In genomic region chrX:53682885-53683555, GRCh38 we compare ENCODE assay signal across 8 cellular contexts. TPM values are rescaled to one million over a fixed set of nuclear protein-coding genes. Genes with fewer than 3 reads are reported as not detected.
DNase-seq lines count a peak whose midpoint lies in the region; ATAC-seq and TF ChIP-seq lines count a peak whose summit lies in the region.

No MANE protein-coding gene starts in this region.

- no peaks in the 10 kb centered on the region for H3K9me2 ChIP-seq in PC-9 (ENCODE audit: insufficient read depth)

- 0 out of 2 replicates have a peak, but pooled peaks cover 4% of the 10 kb centered on the region for H3F3A ChIP-seq in PC-9 (ENCODE audit: insufficient read depth, low read depth)

- H3K9me3 ChIP-seq in PC-9 (ENCODE audit: insufficient read depth, low read depth) (no peaks in the 10 kb centered on the region), skeletal muscle satellite cell (replicated peaks; ENCODE audit: low read length) (no peaks in the 10 kb centered on the region)

- H4K20me1 ChIP-seq in PC-9 (ENCODE audit: insufficient read depth), result no peaks in the 10 kb centered on the region; the same call in 1 of the 2 replicates

- peaks cover 28% of the 10 kb centered on the region for H3K4me1 Mint-ChIP-seq in activated naive CD8-positive, alpha-beta T cell treated with anti-CD3 and anti-CD28 coated beads for 36 hours

- peak overlapping the region; percentile 95 for H3K4me3 Mint-ChIP-seq in activated naive CD8-positive, alpha-beta T cell treated with anti-CD3 and anti-CD28 coated beads for 36 hours

- TF ChIP-seq CTCF in HL-60 (IDR thresholded peaks at IDR 0.05; ENCODE audit: insufficient read depth, low read length) (no peak), PC-9 (conservative IDR thresholded peaks at IDR 0.05) (no peak)

- no peaks in the 10 kb centered on the region for H3K27me3 ChIP-seq in HL-60 (ENCODE audit: insufficient read depth, poor library complexity, severe bottlenecking)
- H3K27me3 ChIP-seq in PC-9 (ENCODE audit: insufficient read depth, low read depth), result no peaks in the 10 kb centered on the region
- H3K27me3 ChIP-seq in skeletal muscle satellite cell (ENCODE audit: control insufficient read depth, insufficient read depth, low read length), result no peaks in the 10 kb centered on the region

- peaks cover 1% of the 10 kb centered on the region for H3K9me3 Mint-ChIP-seq in activated naive CD8-positive, alpha-beta T cell treated with anti-CD3 and anti-CD28 coated beads for 36 hours

- H3K4me2 ChIP-seq in PC-9, result peak overlapping the region; percentile 74
- peak overlapping the region; percentile 87 for H3K4me2 ChIP-seq in skeletal muscle satellite cell (ENCODE audit: low read length)

- intact Hi-C loops in PC-9 (cut with micrococcal nuclease; ENCODE audit: unreplicated experiment), result loop anchor here (5.0 to 10.0 kb wide), 2 partner anchors 129 to 1322 kb away; partner anchors contain the start of gene APEX2

- POLR2A ChIA-PET in PC-9 (lab: Charles Lee; ENCODE audit: unreplicated experiment), result interaction anchor here (0.7 kb wide), 1 partner anchor 1126 kb away, joined by 4 read pairs; no protein-coding TSS in a partner anchor

- DNase-seq in CD1c-positive myeloid dendritic cell (ENCODE audit: extremely low spot score) (peak; percentile 33), HL-60 (ENCODE audit: low read depth in 1 of 2, low spot score in 1 of 2) (peak in 1 of 2 experiments; percentile 23), PC-9 (peak in 1 of 2 experiments; percentile 41), NCI-H1048 (lab: John Stamatoyannopoulos, UW) (no peak)
- DNase-seq in activated naive CD8-positive, alpha-beta T cell treated with anti-CD3 and anti-CD28 coated beads for 36 hours, result peak; percentile 36

- H3K36me3 Mint-ChIP-seq in activated naive CD8-positive, alpha-beta T cell treated with anti-CD3 and anti-CD28 coated beads for 36 hours, result peaks cover 51% of the 10 kb centered on the region

- CTCF ChIA-PET in PC-9 (lab: Charles Lee), result no interaction called here

- H3K27ac Mint-ChIP-seq in activated naive CD8-positive, alpha-beta T cell treated with anti-CD3 and anti-CD28 coated beads for 36 hours, result peak overlapping the region; percentile 96

- H3K4me1 ChIP-seq in PC-9 (replicated peaks; ENCODE audit: insufficient read depth) (no peaks in the 10 kb centered on the region), skeletal muscle satellite cell (ENCODE audit: control insufficient read depth, insufficient read depth, low read length) (peaks cover 9% of the 10 kb centered on the region)

- H2AFZ ChIP-seq in PC-9, result no peak overlapping the region

- ATAC-seq in HG02970 (IDR thresholded peaks at IDR 0.05; ENCODE audit: low FRiP score, unreplicated experiment), result no peak

- peak overlapping the region; percentile 59 for H3K4me3 ChIP-seq in HL-60 (replicated peaks; ENCODE audit: insufficient read depth, low read length)
- peak overlapping the region; percentile 58 for H3K4me3 ChIP-seq in PC-9
- peak overlapping the region; percentile 72 for H3K4me3 ChIP-seq in iPS-11a (ENCODE audit: low read depth, low read length)
- H3K4me3 ChIP-seq in skeletal muscle satellite cell (ENCODE audit: low read length), result peak overlapping the region; percentile 82

- no peaks in the 10 kb centered on the region for H3K27me3 Mint-ChIP-seq in activated naive CD8-positive, alpha-beta T cell treated with anti-CD3 and anti-CD28 coated beads for 36 hours

- H3K27ac ChIP-seq in HL-60 (replicated peaks), result peak overlapping the region; percentile 91
- H3K27ac ChIP-seq in PC-9, result peak overlapping the region; percentile 82

- TSS peak; percentile 23 for BruUV-seq in PC-9 (replicated peaks; lab: Mats Ljungman, UMichigan)

- peaks cover 67% of the 10 kb centered on the region for H3K79me2 ChIP-seq in PC-9 (ENCODE audit: low read depth)

- peak overlapping the region; percentile 97 for H3K9ac ChIP-seq in skeletal muscle satellite cell (ENCODE audit: low read depth, low read length)

- H3K36me3 ChIP-seq in PC-9 (ENCODE audit: low read depth) (no peaks in the 10 kb centered on the region), skeletal muscle satellite cell (ENCODE audit: insufficient read depth, low read length) (peaks cover 5% of the 10 kb centered on the region)

RNA-seq across cellular contexts. Expression of gene HUWE1, which starts 3.5 kb away (rescaled TPM):
- total RNA-seq in PC-9 (2021), result 496 and 536 TPM in 2 replicates
- total RNA-seq in activated naive CD8-positive, alpha-beta T cell treated with anti-CD3 and anti-CD28 coated beads for 36 hours, result 100 to 1,000 TPM; 261 to 273 TPM
- total RNA-seq in skeletal muscle satellite cell (2012; rRNA removed), result 86.4 and 87.8 TPM in 2 replicates
